ENCODE assay signal across 20 cellular contexts in genomic region chr10:3797750-3798149, GRCh38.
"Had no signal": no experiment of that assay in that cellular context is flagged by ENCODE, and none has a peak within 500 bp of the region (broad histone marks: within the 10 kb centered on the region; RNA-seq: fewer than 3 reads in every experiment).

No MANE protein-coding gene starts in this region.

- DNase-seq: activated CD4-positive, alpha-beta T cell treated with anti-CD3 and anti-CD28 coated beads, Interleukin-2, amount 10 ng/mL, durations not matched to agents 7 days and 5 days; activated gamma-delta T cell; gastrocnemius medialis; head of caudate nucleus; kidney; midbrain; nephron progenitor cell; nucleus accumbens; stimulated activated CD4-positive, alpha-beta T cell treated with anti-CD3 and anti-CD28 coated beads, Interleukin-12 subunit alpha, Interleukin-12 subunit beta, amount 100 ng/mL, for 4 hours; stimulated activated CD4-positive, alpha-beta T cell treated with anti-CD3 and anti-CD28 coated beads, Interleukin-1b, Interleukin-23, amount 100 ng/mL, for 48 hours; stimulated activated CD8-positive, alpha-beta memory T cell treated with anti-CD3 and anti-CD28 coated beads, Interleukin-4, amount 100 ng/mL, for 48 hours; stimulated activated naive CD4-positive, alpha-beta T cell; WERI-Rb-1 had no signal

- H3K27me3 ChIP-seq: breast epithelium, gastrocnemius medialis, SJSA1, suprapubic skin, vagina had no signal

- H3K27ac ChIP-seq: breast epithelium, coronary artery, gastrocnemius medialis, SJSA1, suprapubic skin, vagina, WERI-Rb-1 had no signal

- H3K4me3 Mint-ChIP-seq: activated CD4-positive, alpha-beta T cell treated with anti-CD3 and anti-CD28 coated beads, Interleukin-2, amount 10 ng/mL, durations not matched to agents 7 days and 5 days; nephron progenitor cell had no signal

- H3K4me1 Mint-ChIP-seq: nephron progenitor cell had no signal

- H3K9me3 ChIP-seq: gastrocnemius medialis, SJSA1, vagina had no signal

- ATAC-seq: esophagus mucosa, gastrocnemius medialis, left lobe of liver had no signal

- H3K27ac Mint-ChIP-seq: activated CD4-positive, alpha-beta T cell treated with anti-CD3 and anti-CD28 coated beads, Interleukin-2, amount 10 ng/mL, durations not matched to agents 7 days and 5 days; nephron progenitor cell had no signal

- H3K27me3 Mint-ChIP-seq: activated CD4-positive, alpha-beta T cell treated with anti-CD3 and anti-CD28 coated beads, Interleukin-2, amount 10 ng/mL, durations not matched to agents 7 days and 5 days had no signal
